10 cellular contexts compared by ENCODE assay signal in genomic region chr16:14489460-14489859, GRCh38.
DNase-seq lines count a peak whose midpoint lies in the region; ATAC-seq and TF ChIP-seq lines count a peak whose summit lies in the region.
"Had no signal": no experiment of that assay in that cellular context is flagged by ENCODE, and none has a peak within 500 bp of the region (broad histone marks: within the 10 kb centered on the region; RNA-seq: fewer than 3 reads in every experiment).

No MANE protein-coding gene starts in this region.

- H3K4me1 Mint-ChIP-seq in activated CD4-positive, alpha-beta T cell treated with anti-CD3 and anti-CD28 coated beads for 36 hours: peaks cover 38% of the 10 kb centered on the region
- H3K4me1 Mint-ChIP-seq in endothelial cell (ENCODE audit: unreplicated experiment): peaks cover 45% of the 10 kb centered on the region

- no peak overlapping the region for H3K4me3 ChIP-seq in retinal pigment epithelial cell (ENCODE audit: low read length)

- no peaks in the 10 kb centered on the region for H3K27me3 Mint-ChIP-seq in activated CD4-positive, alpha-beta T cell treated with anti-CD3 and anti-CD28 coated beads for 36 hours
- H3K27me3 Mint-ChIP-seq in endothelial cell (ENCODE audit: unreplicated experiment): peaks cover 3% of the 10 kb centered on the region
- H3K27me3 Mint-ChIP-seq: B cell had no signal

- H3K9me3 Mint-ChIP-seq in activated CD4-positive, alpha-beta T cell treated with anti-CD3 and anti-CD28 coated beads for 36 hours (ENCODE audit: low read depth): no peaks in the 10 kb centered on the region
- H3K9me3 Mint-ChIP-seq in endothelial cell (ENCODE audit: unreplicated experiment): no peaks in the 10 kb centered on the region

- ATAC-seq in activated CD4-positive, alpha-beta T cell treated with anti-CD3 and anti-CD28 coated beads for 36 hours: peak; percentile 51
- ATAC-seq in HG03175 (IDR thresholded peaks at IDR 0.05; ENCODE audit: unreplicated experiment): no peak
- ATAC-seq in GM18907 (IDR thresholded peaks at IDR 0.05; ENCODE audit: unreplicated experiment): no peak
- no peak for ATAC-seq in GM19395 (IDR thresholded peaks at IDR 0.05; ENCODE audit: unreplicated experiment)

- H3K27ac Mint-ChIP-seq in activated CD4-positive, alpha-beta T cell treated with anti-CD3 and anti-CD28 coated beads for 36 hours: no peak overlapping the region
- peak overlapping the region; percentile 65 for H3K27ac Mint-ChIP-seq in endothelial cell (ENCODE audit: unreplicated experiment)
- H3K27ac Mint-ChIP-seq: B cell had no signal

- H3K4me3 Mint-ChIP-seq in activated CD4-positive, alpha-beta T cell treated with anti-CD3 and anti-CD28 coated beads for 36 hours: no peak overlapping the region
- H3K4me3 Mint-ChIP-seq in endothelial cell (ENCODE audit: unreplicated experiment): no peak overlapping the region
- H3K4me3 Mint-ChIP-seq: B cell had no signal

- POLR2A ChIA-PET in activated CD4-positive, alpha-beta T cell treated with anti-CD3 and anti-CD28 coated beads for 36 hours (lab: Charles Lee): no interaction called here

- peak; percentile 14 for DNase-seq in activated CD4-positive, alpha-beta T cell treated with anti-CD3 and anti-CD28 coated beads for 36 hours
- no peak for DNase-seq in activated CD4-positive, alpha-beta T cell treated with anti-CD3 and anti-CD28 coated beads, Interleukin-2, amount 50 U/mL, for 48 hours
- DNase-seq in NCI-H2171 (lab: John Stamatoyannopoulos, UW) (peak; percentile 1), endothelial cell (ENCODE audit: low spot score) (peak; percentile 23), retinal pigment epithelial cell (ENCODE audit: low read depth) (no peak)
- DNase-seq: NCI-H1105 treated with DMSO at 0.1 percent for 48 hours had no signal

- CTCF ChIA-PET in activated CD4-positive, alpha-beta T cell treated with anti-CD3 and anti-CD28 coated beads for 36 hours (lab: Charles Lee): interaction anchor here (0.6 to 1.6 kb wide), 4 partner anchors 8 to 570 kb away, joined by 3 to 4 read pairs (median 3); partner anchors contain the start of gene ERCC4

- peak; percentile 64 for TF ChIP-seq CTCF in endothelial cell (IDR thresholded peaks at IDR 0.05; ENCODE audit: unreplicated experiment)
- peak; percentile 43 for TF ChIP-seq CTCF in retinal pigment epithelial cell (conservative IDR thresholded peaks at IDR 0.05; ENCODE audit: low read depth, low read length)

- peaks cover 4% of the 10 kb centered on the region for H3K36me3 Mint-ChIP-seq in activated CD4-positive, alpha-beta T cell treated with anti-CD3 and anti-CD28 coated beads for 36 hours (ENCODE audit: low read depth)
- peaks cover 4% of the 10 kb centered on the region for H3K36me3 Mint-ChIP-seq in endothelial cell (ENCODE audit: low read depth, unreplicated experiment)

- intact Hi-C loops in activated CD4-positive, alpha-beta T cell treated with anti-CD3 and anti-CD28 coated beads for 36 hours (cut with DNase I, micrococcal nuclease): no loop called here

Comparison
In these comparisons a context has a peak if more than half of its experiments do, and no peak if none do; other contexts are left out.
1. DNase-seq: peak in activated CD4-positive, alpha-beta T cell treated with anti-CD3 and anti-CD28 coated beads for 36 hours (single experiment), NCI-H2171 (single experiment) and endothelial cell (single experiment); none in activated CD4-positive, alpha-beta T cell treated with anti-CD3 and anti-CD28 coated beads, Interleukin-2, amount 50 U/mL, for 48 hours (0 of 2) and retinal pigment epithelial cell (single experiment).